ENCODE assay signal across 8 cellular contexts in the genomic region with DNA sequence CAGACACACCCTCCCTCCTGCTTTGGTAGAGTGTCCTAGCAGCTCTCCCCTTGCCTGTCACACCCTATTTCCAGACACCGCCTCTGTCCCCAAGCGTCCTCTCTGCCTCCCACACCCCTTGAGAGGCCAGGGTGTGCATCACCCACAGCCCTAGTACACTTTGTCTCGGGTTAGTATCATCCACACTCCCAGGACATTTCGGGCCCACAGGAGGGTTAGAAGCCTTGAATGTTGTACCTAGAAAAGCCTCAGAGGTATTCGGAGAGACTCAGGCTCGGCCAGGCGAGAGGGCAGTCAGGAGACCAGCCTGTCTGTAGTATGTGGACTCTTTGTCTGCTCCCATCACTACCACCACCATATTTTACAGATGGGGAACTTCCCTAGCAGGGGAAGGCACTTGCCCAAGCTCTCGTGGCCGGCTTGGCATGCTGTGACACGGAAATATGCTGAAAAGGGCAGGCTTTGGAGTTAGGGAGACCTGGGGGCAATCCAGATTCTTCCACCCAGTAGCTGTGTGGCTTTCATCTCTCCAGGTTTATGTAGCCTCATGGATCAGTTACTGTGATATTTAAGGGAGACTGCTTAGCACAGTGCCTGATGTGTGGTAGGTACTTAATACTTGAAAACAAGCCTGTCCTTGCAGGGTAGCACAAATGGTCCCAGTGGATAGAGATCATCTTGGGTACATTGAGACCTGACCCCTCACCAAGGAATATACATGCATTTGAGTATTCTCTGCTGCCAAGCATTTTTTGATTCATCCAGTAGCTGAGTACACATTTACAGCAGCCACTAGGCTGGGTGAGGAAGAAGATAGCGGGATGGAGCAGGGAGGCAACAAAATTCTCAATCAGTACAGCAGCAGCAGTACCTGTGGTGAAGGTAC. TPM values are rescaled to one million over a fixed set of nuclear protein-coding genes. Genes with fewer than 3 reads are reported as not detected.
DNase-seq lines count a peak whose midpoint lies in the region; ATAC-seq and TF ChIP-seq lines count a peak whose summit lies in the region.

No MANE protein-coding gene starts in this region.

- ATAC-seq in thoracic aorta (ENCODE audit: insufficient number of reproducible peaks, low FRiP score, low read depth) (no peak), GM18505 (IDR thresholded peaks at IDR 0.05; ENCODE audit: unreplicated experiment) (no peak)

- no peak for TF ChIP-seq POLR2A in adrenal gland (IDR thresholded peaks at IDR 0.05)
- no peak for TF ChIP-seq POLR2A in GM18505 (IDR thresholded peaks at IDR 0.05; ENCODE audit: borderline replicate concordance, extremely low read depth, insufficient read depth, insufficient read length)

- H3K4me1 ChIP-seq in adrenal gland (replicated peaks in 1 of 2), result peaks cover 15 to 40% of the 10 kb centered on the region in 2 donors
- H3K4me1 ChIP-seq in thoracic aorta (ENCODE audit: control insufficient read depth in 1 of 2, low read depth in 2 of 2), result peaks cover 19 to 36% of the 10 kb centered on the region in 2 donors

- H3K9me3 ChIP-seq in adrenal gland (replicated peaks in 1 of 3), result no peaks in the 10 kb centered on the region
- no peaks in the 10 kb centered on the region for H3K9me3 ChIP-seq in thoracic aorta

- intact Hi-C loops in adrenal gland (cut with DNase I), result loop anchor here in 1 of 2 donors (10.0 kb wide), 1 partner anchor 49 kb away; the partner anchor contains the start of genes LSM3 and XPC

- H3K4me3 ChIP-seq in adrenal gland (peak overlapping the region in 2 of 4 donors; percentile 60 to 61), thoracic aorta (peak overlapping the region; percentile 95)

- H3K27me3 ChIP-seq in adrenal gland (no peaks in the 10 kb centered on the region), layer of hippocampus (ENCODE audit: control insufficient read depth, insufficient read depth, low read length) (no peaks in the 10 kb centered on the region), thoracic aorta (replicated peaks; ENCODE audit: insufficient read depth) (no peaks in the 10 kb centered on the region)

- peak overlapping the region; percentile 88 to 96 (median 91) for H3K27ac ChIP-seq in adrenal gland
- H3K27ac ChIP-seq in layer of hippocampus (ENCODE audit: low read depth, low read length), result peak overlapping the region; percentile 43
- peak overlapping the region; percentile 96 to 97 for H3K27ac ChIP-seq in thoracic aorta

- peaks cover 0 to 20% of the 10 kb centered on the region in 2 donors for H3K36me3 ChIP-seq in adrenal gland (replicated peaks in 1 of 2)
- peaks cover 24% of the 10 kb centered on the region for H3K36me3 ChIP-seq in thoracic aorta

- TF ChIP-seq CTCF in adrenal gland (IDR thresholded peaks at IDR 0.05) (no peak), thoracic aorta (IDR thresholded peaks at IDR 0.05) (no peak)

- peak; percentile 21 for DNase-seq in activated CD8-positive, alpha-beta memory T cell treated with anti-CD3 and anti-CD28 coated beads for 24 hours
- DNase-seq in activated CD8-positive, alpha-beta memory T cell treated with anti-CD3 and anti-CD28 coated beads, Interleukin-2, amount 50 U/mL, for 4 hours, result no peak
- DNase-seq in adrenal gland (no peak), thoracic aorta (ENCODE audit: low spot score) (no peak), foreskin melanocyte (no peak), NCI-H2196 treated with DMSO at 0.1 percent for 48 hours (lab: John Stamatoyannopoulos, UW; ENCODE audit: unreplicated experiment) (no peak)

- WGBS in adrenal gland, 4 donors, result 31 to 50% (median 38%) methylated on average over 7 to 11 of the region's 11 CpGs

RNA-seq across cellular contexts. Expression of gene TMEM43, which starts 1.4 kb away (rescaled TPM):
- total RNA-seq in adrenal gland (10 to 100 TPM; 52.4 to 79.1 (median 59.1) TPM), thoracic aorta (100 to 1,000 TPM; 161 to 195 TPM)
- polyA plus RNA-seq in adrenal gland, result 10 to 100 TPM; 40.0 to 50.4 (median 41.5) TPM

RNA-seq across cellular contexts. Expression of gene CHCHD4, which starts 1.6 kb away (rescaled TPM):
- 10 to 100 TPM; 10.2 to 25.2 (median 17.6) TPM for total RNA-seq in adrenal gland
- polyA plus RNA-seq in adrenal gland, result 10 to 100 TPM; 10.1 to 39.0 (median 11.7) TPM
- 1 to 10 TPM; 6.6 to 7.5 TPM for total RNA-seq in thoracic aorta

RNA-seq across cellular contexts. Expression of gene XPC, which starts 52.1 kb away (rescaled TPM):
- total RNA-seq in adrenal gland (10 to 100 TPM; 15.6 to 66.5 (median 34.7) TPM), thoracic aorta (10 to 100 TPM; 49.2 to 57.1 TPM)
- polyA plus RNA-seq in adrenal gland, result 10 to 100 TPM; 20.4 to 30.7 (median 21.2) TPM

RNA-seq across cellular contexts. Expression of gene LSM3, which starts 52.4 kb away (rescaled TPM):
- 10 to 100 TPM in 3 of 8 donors, 1 to 10 TPM in 5; 5.8 to 13.8 (median 9.5) TPM for total RNA-seq in adrenal gland
- polyA plus RNA-seq in adrenal gland, result 10 to 100 TPM in 1 of 3 donors, 1 to 10 TPM in 2; 4.1 to 25.8 (median 6.1) TPM
- 1 to 10 TPM; 4.9 TPM for total RNA-seq in thoracic aorta

Comparison
In these comparisons a context has a peak if more than half of its experiments do, and no peak if none do; other contexts are left out.
1. H3K27ac ChIP-seq: peak in every context shown above with its lines; median percentile 96 in thoracic aorta; 91 in adrenal gland; 43 in layer of hippocampus.